Comparison of ENCODE assay signal across 23 cellular contexts in genomic region chr6:135692426-135692825, GRCh38.
"Had no signal": no experiment of that assay in that cellular context is flagged by ENCODE, and none has a peak within 500 bp of the region (broad histone marks: within the 10 kb centered on the region; RNA-seq: fewer than 3 reads in every experiment).

No MANE protein-coding gene starts in this region.

- DNase-seq: activated B cell treated with CpG ODN at 0.5 μM for 24 hours; activated CD4-positive, alpha-beta memory T cell treated with anti-CD3 and anti-CD28 coated beads, Interleukin-2, amount 10 ng/mL, durations not matched to agents 7 days and 5 days; activated CD4-positive, alpha-beta T cell treated with anti-CD3 and anti-CD28 coated beads for 48 hours; activated CD8-positive, alpha-beta memory T cell treated with anti-CD3 and anti-CD28 coated beads, Interleukin-2, amount 50 U/mL, for 48 hours; activated effector memory CD4-positive, alpha-beta T cell treated with Interleukin-2 at 50 U/mL for 16 hours; activated gamma-delta T cell treated with Interleukin-2 at 50 U/mL for 16 hours; activated naive CD4-positive, alpha-beta T cell treated with anti-CD3 and anti-CD28 coated beads, Interleukin-2, amount 50 U/mL, for 16 hours; activated naive CD4-positive, alpha-beta T cell treated with Interleukin-2 at 50 U/mL for 16 hours; activated T-cell treated with anti-CD3 and anti-CD28 coated beads for 4 hours; activated T-cell treated with anti-CD3 and anti-CD28 coated beads, Interleukin-2, amount 50 U/mL, for 24 hours; activated T-cell treated with anti-CD3 and anti-CD28 coated beads, Interleukin-2, amount 50 U/mL, for 72 hours; amniotic stem cell; anterior cingulate cortex; brain microvascular endothelial cell; dorsolateral prefrontal cortex; effector memory CD4-positive, alpha-beta T cell; endodermal cell; foreskin fibroblast; head of caudate nucleus; T-helper 1 cell; T-helper 17 cell; T1000; WERI-Rb-1 had no signal
